Comparison of ENCODE assay signal across 11 cellular contexts in the genomic region with DNA sequence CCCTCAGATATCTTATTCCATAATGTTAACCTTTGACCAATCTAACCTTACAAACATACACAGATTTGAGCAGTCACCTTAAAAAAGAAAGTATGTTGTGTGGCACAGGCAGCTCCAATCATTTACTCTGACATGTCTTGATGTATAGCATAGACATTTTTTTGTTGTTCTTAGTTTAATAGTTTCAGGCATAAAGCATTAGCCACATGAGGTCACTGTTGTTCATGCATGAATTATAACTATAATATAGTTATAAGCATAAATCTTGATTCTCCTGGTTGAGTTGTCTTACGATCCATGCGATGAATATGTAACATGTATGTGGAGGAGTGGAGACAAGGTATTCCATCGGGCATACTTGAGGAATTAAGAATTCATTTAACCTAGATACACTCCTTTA. TPM values are rescaled to one million over a fixed set of nuclear protein-coding genes. Genes with fewer than 3 reads are reported as not detected.
A peak's percentile ranks its signal among the peaks of the same experiment; 100 is the strongest.
DNase-seq lines count a peak whose midpoint lies in the region; ATAC-seq and TF ChIP-seq lines count a peak whose summit lies in the region.
"Had no signal": no experiment of that assay in that cellular context is flagged by ENCODE, and none has a peak within 500 bp of the region (broad histone marks: within the 10 kb centered on the region; RNA-seq: fewer than 3 reads in every experiment).

No MANE protein-coding gene starts in this region.

- H3K9me3 Mint-ChIP-seq in stimulated activated effector memory CD8-positive, alpha-beta T cell treated with anti-CD3 and anti-CD28 coated beads, Interleukin-12 subunit alpha, Interleukin-12 subunit beta, amount 100 ng/mL, for 72 hours = peaks cover 16% of the 10 kb centered on the region
- H3K9me3 Mint-ChIP-seq: activated naive CD8-positive, alpha-beta T cell treated with anti-CD3 and anti-CD28 coated beads, Interleukin-2, amount 10 ng/mL, durations not matched to agents 7 days and 5 days had no signal

- no peaks in the 10 kb centered on the region for H3K4me1 ChIP-seq in mammary epithelial cell (ENCODE audit: insufficient read depth, low read length)
- H3K4me1 ChIP-seq: BLaER1 had no signal

- H3K4me1 Mint-ChIP-seq in stimulated activated effector memory CD8-positive, alpha-beta T cell treated with anti-CD3 and anti-CD28 coated beads, Interleukin-12 subunit alpha, Interleukin-12 subunit beta, amount 100 ng/mL, for 72 hours = no peaks in the 10 kb centered on the region
- H3K4me1 Mint-ChIP-seq: activated naive CD8-positive, alpha-beta T cell treated with anti-CD3 and anti-CD28 coated beads, Interleukin-2, amount 10 ng/mL, durations not matched to agents 7 days and 5 days; naive thymus-derived CD4-positive, alpha-beta T cell had no signal

- ATAC-seq in HG02678 (IDR thresholded peaks at IDR 0.05; ENCODE audit: unreplicated experiment) = no peak
- no peak for ATAC-seq in stimulated activated effector memory CD8-positive, alpha-beta T cell treated with anti-CD3 and anti-CD28 coated beads, Interleukin-12 subunit alpha, Interleukin-12 subunit beta, amount 100 ng/mL, for 72 hours
- ATAC-seq: naive thymus-derived CD4-positive, alpha-beta T cell had no signal

- CTCF ChIA-PET in mammary epithelial cell (lab: Charles Lee; ENCODE audit: low non-redundant PET) = no interaction called here

- WGBS in mammary epithelial cell (ENCODE audit: low coverage, missing lambda C conversion rate) = 62% methylated on average over 3 of the region's 3 CpGs

- dilution Hi-C loops in mammary epithelial cell (cut with HindIII; ENCODE audit: low sequenced_read_pairs) = loop anchor here (25.0 kb wide), 1 partner anchor 1035 kb away; no protein-coding TSS in a partner anchor

- peak; percentile 28 to 43 for TF ChIP-seq CTCF in mammary epithelial cell (conservative IDR thresholded peaks at IDR 0.05 in 1 of 2, IDR thresholded peaks at IDR 0.05 in 1 of 2; ENCODE audit: extremely low read depth in 1 of 2, insufficient read depth in 1 of 2, low read depth in 1 of 2, low read length in 2 of 2)

- H3K27me3 ChIP-seq in mammary epithelial cell (ENCODE audit: insufficient read depth, low read length) = peaks cover 4% of the 10 kb centered on the region
- H3K27me3 ChIP-seq: BLaER1 had no signal

- in situ Hi-C loops in mammary epithelial cell (cut with MboI; ENCODE audit: low sequenced_read_pairs in 2 of 2) = no loop called here

- no peaks in the 10 kb centered on the region for H3K36me3 ChIP-seq in mammary epithelial cell (ENCODE audit: insufficient read depth, low read length)
- H3K36me3 ChIP-seq: BLaER1 had no signal

- no peak overlapping the region for H3K9ac ChIP-seq in mammary epithelial cell (ENCODE audit: insufficient read depth, low read length)
- H3K9ac ChIP-seq: BLaER1 had no signal

- BruUV-seq in mammary epithelial cell (replicated peaks; lab: Mats Ljungman, UMichigan) = no TSS peak

- H2AFZ ChIP-seq in mammary epithelial cell (ENCODE audit: low read depth, low read length) = no peak overlapping the region

- H3K4me3 Mint-ChIP-seq in stimulated activated effector memory CD8-positive, alpha-beta T cell treated with anti-CD3 and anti-CD28 coated beads, Interleukin-12 subunit alpha, Interleukin-12 subunit beta, amount 100 ng/mL, for 72 hours = no peak overlapping the region
- H3K4me3 Mint-ChIP-seq: activated naive CD8-positive, alpha-beta T cell treated with anti-CD3 and anti-CD28 coated beads, Interleukin-2, amount 10 ng/mL, durations not matched to agents 7 days and 5 days; naive thymus-derived CD4-positive, alpha-beta T cell had no signal

- H3K36me3 Mint-ChIP-seq in stimulated activated effector memory CD8-positive, alpha-beta T cell treated with anti-CD3 and anti-CD28 coated beads, Interleukin-12 subunit alpha, Interleukin-12 subunit beta, amount 100 ng/mL, for 72 hours = no peaks in the 10 kb centered on the region
- H3K36me3 Mint-ChIP-seq: activated naive CD8-positive, alpha-beta T cell treated with anti-CD3 and anti-CD28 coated beads, Interleukin-2, amount 10 ng/mL, durations not matched to agents 7 days and 5 days; naive thymus-derived CD4-positive, alpha-beta T cell had no signal

- H3K27ac Mint-ChIP-seq in stimulated activated effector memory CD8-positive, alpha-beta T cell treated with anti-CD3 and anti-CD28 coated beads, Interleukin-12 subunit alpha, Interleukin-12 subunit beta, amount 100 ng/mL, for 72 hours = no peak overlapping the region
- H3K27ac Mint-ChIP-seq: activated naive CD8-positive, alpha-beta T cell treated with anti-CD3 and anti-CD28 coated beads, Interleukin-2, amount 10 ng/mL, durations not matched to agents 7 days and 5 days; naive thymus-derived CD4-positive, alpha-beta T cell had no signal

- H3K79me2 ChIP-seq in mammary epithelial cell (ENCODE audit: insufficient read depth, low read length) = no peaks in the 10 kb centered on the region

- H3K27ac ChIP-seq in mammary epithelial cell (ENCODE audit: insufficient read depth, low read depth, low read length) = no peak overlapping the region
- H3K27ac ChIP-seq: BLaER1 had no signal

- H3K9me3 ChIP-seq in mammary epithelial cell (replicated peaks; ENCODE audit: insufficient read depth, low read length) = no peaks in the 10 kb centered on the region
- H3K9me3 ChIP-seq: BLaER1 had no signal

- H3K4me3 ChIP-seq in mammary epithelial cell (replicated peaks in 1 of 3; ENCODE audit: insufficient read depth in 1 of 3, low read depth in 2 of 3, low read length in 3 of 3) (no peak overlapping the region), skeletal muscle cell (ENCODE audit: low read depth, low read length) (no peak overlapping the region)
- H3K4me3 ChIP-seq: BLaER1 had no signal

- peak; percentile 59 for DNase-seq in NOMO-1 treated with DMSO at 0.1 percent for 48 hours (lab: John Stamatoyannopoulos, UW; ENCODE audit: unreplicated experiment)
- DNase-seq in NOMO-1 treated with dmso at 0.1 percent for 144 hours (lab: John Stamatoyannopoulos, UW; ENCODE audit: unreplicated experiment) = no peak
- peak; percentile 18 for DNase-seq in NCI-H2171 (lab: John Stamatoyannopoulos, UW)
- DNase-seq in mammary epithelial cell = peak; percentile 6
- peak; percentile 1 for DNase-seq in skeletal muscle cell (ENCODE audit: low read depth)
- no peak for DNase-seq in stimulated activated CD4-positive, alpha-beta T cell treated with anti-CD3 and anti-CD28 coated beads, Interleukin-4, amount 100 ng/mL, for 1 hour
- no peak for DNase-seq in stimulated activated effector memory CD8-positive, alpha-beta T cell treated with anti-CD3 and anti-CD28 coated beads, Interleukin-12 subunit alpha, Interleukin-12 subunit beta, amount 100 ng/mL, for 72 hours (ENCODE audit: low spot score in 2 of 2)
- DNase-seq: activated naive CD8-positive, alpha-beta T cell treated with anti-CD3 and anti-CD28 coated beads, Interleukin-2, amount 10 ng/mL, durations not matched to agents 7 days and 5 days; naive thymus-derived CD4-positive, alpha-beta T cell had no signal

- no peaks in the 10 kb centered on the region for H4K20me1 ChIP-seq in mammary epithelial cell (ENCODE audit: insufficient read depth, low read length)
- H4K20me1 ChIP-seq: BLaER1 had no signal

- no peak overlapping the region for H3K4me2 ChIP-seq in mammary epithelial cell (ENCODE audit: insufficient read depth, low read depth, low read length)
- H3K4me2 ChIP-seq: BLaER1 had no signal

- intact Hi-C loops in mammary epithelial cell (cut with micrococcal nuclease) = loop anchor here (1.0 to 5.0 kb wide), 4 partner anchors 25 to 1075 kb away; no protein-coding TSS in a partner anchor

RNA-seq across cellular contexts. Expression of a gene that starts 26.1 kb away (rescaled TPM):
- under 1 TPM in 1 of 2 donors, not detected in 1; 0.17 TPM for total RNA-seq in mammary epithelial cell
- polyA plus RNA-seq in mammary epithelial cell = not detected
- polyA minus RNA-seq in mammary epithelial cell = not detected
- total RNA-seq: activated naive CD8-positive, alpha-beta T cell treated with anti-CD3 and anti-CD28 coated beads, Interleukin-2, amount 10 ng/mL, durations not matched to agents 7 days and 5 days had no signal

Comparison
In these comparisons a context has a peak if more than half of its experiments do, and no peak if none do; other contexts are left out.
1. DNase-seq: peak in NOMO-1 treated with DMSO at 0.1 percent for 48 hours (single experiment), NCI-H2171 (single experiment), mammary epithelial cell (single experiment) and skeletal muscle cell (single experiment); none in NOMO-1 treated with dmso at 0.1 percent for 144 hours (single experiment), stimulated activated CD4-positive, alpha-beta T cell treated with anti-CD3 and anti-CD28 coated beads, Interleukin-4, amount 100 ng/mL, for 1 hour (single experiment) and stimulated activated effector memory CD8-positive, alpha-beta T cell treated with anti-CD3 and anti-CD28 coated beads, Interleukin-12 subunit alpha, Interleukin-12 subunit beta, amount 100 ng/mL, for 72 hours (0 of 2).